8 cellular contexts compared by ENCODE assay signal in genomic region chr2:40450066-40450841, GRCh38. TPM values are rescaled to one million over a fixed set of nuclear protein-coding genes. Genes with fewer than 3 reads are reported as not detected.
DNase-seq lines count a peak whose midpoint lies in the region; ATAC-seq and TF ChIP-seq lines count a peak whose summit lies in the region.

No MANE protein-coding gene starts in this region.

- H3K9me3 ChIP-seq in fibroblast of lung (ENCODE audit: control insufficient read depth, insufficient read depth, low read depth, low read length): no peaks in the 10 kb centered on the region

- DNase-seq in natural killer cell (no peak), RPMI8226 (peak; percentile 30), fibroblast of lung (ENCODE audit: low read depth in 2 of 2) (peak; percentile 60 to 62), omental fat pad (ENCODE audit: low spot score) (no peak), islet precursor cell (no peak)
- DNase-seq in natural killer cell treated with Interleukin-12 subunit alpha and Interleukin-12 subunit beta and Interleukin-15 and Interleukin-18, amount 100 ng/mL, for 72 hours (ENCODE audit: low spot score): no peak

- peaks cover 2% of the 10 kb centered on the region in 2 donors for H3K9me3 Mint-ChIP-seq in natural killer cell
- peaks cover 3% of the 10 kb centered on the region for H3K9me3 Mint-ChIP-seq in natural killer cell treated with Interleukin-12 subunit alpha and Interleukin-12 subunit beta and Interleukin-15 and Interleukin-18, amount 100 ng/mL, for 72 hours

- intact Hi-C loops in natural killer cell (cut with micrococcal nuclease): no loop called here

- H4K20me1 ChIP-seq in fibroblast of lung (ENCODE audit: control insufficient read depth, extremely low read depth, insufficient read depth, low read length): no peaks in the 10 kb centered on the region

- H3K4me1 Mint-ChIP-seq in natural killer cell: peaks cover 6% of the 10 kb centered on the region in 2 donors
- peaks cover 5 to 12% of the 10 kb centered on the region in 2 donors for H3K4me1 Mint-ChIP-seq in natural killer cell treated with Interleukin-12 subunit alpha and Interleukin-12 subunit beta and Interleukin-15 and Interleukin-18, amount 100 ng/mL, for 72 hours (ENCODE audit: low read depth in 2 of 2)

- ATAC-seq in natural killer cell (no peak), omental fat pad (ENCODE audit: low FRiP score) (peak; percentile 31), HG02973 (IDR thresholded peaks at IDR 0.05; ENCODE audit: unreplicated experiment) (no peak), GM21528 (IDR thresholded peaks at IDR 0.05; ENCODE audit: low FRiP score, unreplicated experiment) (no peak)
- ATAC-seq in natural killer cell treated with Interleukin-12 subunit alpha and Interleukin-12 subunit beta and Interleukin-15 and Interleukin-18, amount 100 ng/mL, for 72 hours: no peak

- H2AFZ ChIP-seq in fibroblast of lung (ENCODE audit: low read length): peak overlapping the region; percentile 2

- peak overlapping the region; percentile 55 for H3K4me3 Mint-ChIP-seq in natural killer cell
- no peak overlapping the region for H3K4me3 Mint-ChIP-seq in natural killer cell treated with Interleukin-12 subunit alpha and Interleukin-12 subunit beta and Interleukin-15 and Interleukin-18, amount 100 ng/mL, for 72 hours

- H3K36me3 ChIP-seq in fibroblast of lung (ENCODE audit: control insufficient read depth, insufficient read depth, low read length): no peaks in the 10 kb centered on the region

- H3K27me3 ChIP-seq in fibroblast of lung (ENCODE audit: control insufficient read depth, insufficient read depth, low read length): no peaks in the 10 kb centered on the region

- H3K27me3 Mint-ChIP-seq in natural killer cell (ENCODE audit: low read depth in 2 of 2): peaks cover 19 to 29% of the 10 kb centered on the region in 2 donors
- H3K27me3 Mint-ChIP-seq in natural killer cell treated with Interleukin-12 subunit alpha and Interleukin-12 subunit beta and Interleukin-15 and Interleukin-18, amount 100 ng/mL, for 72 hours: peaks cover 23 to 33% of the 10 kb centered on the region in 2 donors

- H3K4me1 ChIP-seq in fibroblast of lung (ENCODE audit: control insufficient read depth, extremely low read depth, insufficient read depth, low read length): no peaks in the 10 kb centered on the region

- no peak for TF ChIP-seq CTCF in natural killer cell (IDR thresholded peaks at IDR 0.05)
- TF ChIP-seq CTCF in fibroblast of lung (conservative IDR thresholded peaks at IDR 0.05 in 1 of 2, IDR thresholded peaks at IDR 0.05 in 1 of 2; ENCODE audit: low read depth in 1 of 2, low read length in 2 of 2): peak; percentile 4 to 8
- TF ChIP-seq CTCF in omental fat pad (IDR thresholded peaks at IDR 0.05): no peak

- peaks cover 18% of the 10 kb centered on the region for H3K79me2 ChIP-seq in fibroblast of lung (ENCODE audit: control insufficient read depth, insufficient read depth, low read length)

- H3K9ac ChIP-seq in fibroblast of lung (ENCODE audit: insufficient read depth, low read length): peak overlapping the region; percentile 6

- peak overlapping the region; percentile 71 for H3K27ac ChIP-seq in fibroblast of lung (ENCODE audit: insufficient read depth, low read length)

- peak overlapping the region; percentile 84 to 89 (median 85) for H3K4me3 ChIP-seq in fibroblast of lung (replicated peaks in 1 of 4; ENCODE audit: control extremely low read depth in 1 of 4, insufficient read depth in 1 of 4, low read depth in 3 of 4, low read length in 4 of 4)

- H3K27ac Mint-ChIP-seq in natural killer cell: no peak overlapping the region
- H3K27ac Mint-ChIP-seq in natural killer cell treated with Interleukin-12 subunit alpha and Interleukin-12 subunit beta and Interleukin-15 and Interleukin-18, amount 100 ng/mL, for 72 hours: no peak overlapping the region

- peaks cover 7% of the 10 kb centered on the region for H3K36me3 Mint-ChIP-seq in natural killer cell
- peaks cover 6% of the 10 kb centered on the region for H3K36me3 Mint-ChIP-seq in natural killer cell treated with Interleukin-12 subunit alpha and Interleukin-12 subunit beta and Interleukin-15 and Interleukin-18, amount 100 ng/mL, for 72 hours

- H3K4me2 ChIP-seq in fibroblast of lung (ENCODE audit: extremely low read depth, insufficient read depth, low read length): peak overlapping the region; percentile 72

RNA-seq across cellular contexts. Expression of gene SLC8A1, which starts 1.6 kb away (rescaled TPM):
- 1 to 10 TPM; 1.4 to 4.7 (median 3.6) TPM for total RNA-seq in natural killer cell
- total RNA-seq in natural killer cell treated with Interleukin-12 subunit alpha and Interleukin-12 subunit beta and Interleukin-15 and Interleukin-18, amount 100 ng/mL, for 72 hours: not detected
- total RNA-seq in fibroblast of lung: 74.0 and 109 TPM in 2 replicates
- 16.0 and 17.4 TPM in 2 replicates for polyA plus RNA-seq in fibroblast of lung
- 10.2 and 11.3 TPM in 2 replicates for polyA plus RNA-seq in fibroblast of lung (2012)
- polyA minus RNA-seq in fibroblast of lung (ENCODE audit: low replicate concordance): 16.0 and 19.7 TPM in 2 replicates
- 10 to 100 TPM; 17.5 to 47.0 (median 30.0) TPM for total RNA-seq in omental fat pad

Comparison
In these comparisons a context has a peak if more than half of its experiments do, and no peak if none do; other contexts are left out.
1. DNase-seq: peak in RPMI8226 (single experiment) and fibroblast of lung (2 of 2); none in natural killer cell (single experiment), natural killer cell treated with Interleukin-12 subunit alpha and Interleukin-12 subunit beta and Interleukin-15 and Interleukin-18, amount 100 ng/mL, for 72 hours (single experiment), omental fat pad (single experiment) and islet precursor cell (single experiment).
2. CTCF ChIP-seq: peak in fibroblast of lung (2 of 2); none in natural killer cell (single experiment) and omental fat pad (0 of 3).